ENCODE assay signal across 21 cellular contexts in the genomic region with DNA sequence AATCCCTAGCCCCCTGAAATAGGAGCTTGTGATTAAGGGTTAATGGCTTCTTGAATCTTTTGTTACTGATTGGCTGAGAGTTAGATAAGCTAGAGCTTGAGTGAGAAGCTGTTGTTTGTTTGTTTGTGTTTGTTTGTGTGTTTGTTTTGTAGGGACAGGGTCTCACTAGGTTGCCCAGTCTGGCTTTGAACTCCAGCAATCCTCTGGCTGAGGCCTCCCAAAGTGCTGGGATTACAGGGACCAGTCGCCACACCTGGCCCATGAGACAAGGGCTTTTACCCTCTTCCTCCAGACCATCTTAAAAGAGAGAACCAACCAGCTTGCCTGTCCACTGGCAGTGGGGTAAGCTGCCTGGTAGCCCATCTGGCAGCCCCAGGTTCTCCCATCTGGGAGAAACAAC. TPM values are rescaled to one million over a fixed set of nuclear protein-coding genes. Genes with fewer than 3 reads are reported as not detected.
DNase-seq lines count a peak whose midpoint lies in the region; ATAC-seq and TF ChIP-seq lines count a peak whose summit lies in the region.
"Had no signal": no experiment of that assay in that cellular context is flagged by ENCODE, and none has a peak within 500 bp of the region (broad histone marks: within the 10 kb centered on the region; RNA-seq: fewer than 3 reads in every experiment).

No MANE protein-coding gene starts in this region.

- no peaks in the 10 kb centered on the region for H3F3A ChIP-seq in smooth muscle cell (ENCODE audit: low read depth)

- H3K27me3 ChIP-seq in mammary epithelial cell (ENCODE audit: insufficient read depth, low read length) (no peaks in the 10 kb centered on the region), right lobe of liver (no peaks in the 10 kb centered on the region), smooth muscle cell (ENCODE audit: low read depth) (no peaks in the 10 kb centered on the region)

- no peak for TF ChIP-seq CTCF in mammary epithelial cell (conservative IDR thresholded peaks at IDR 0.05 in 1 of 2, IDR thresholded peaks at IDR 0.05 in 1 of 2; ENCODE audit: extremely low read depth in 1 of 2, insufficient read depth in 1 of 2, low read depth in 1 of 2, low read length in 2 of 2)
- TF ChIP-seq CTCF in MCF 10A (IDR thresholded peaks at IDR 0.05; ENCODE audit: unreplicated experiment): no peak
- TF ChIP-seq CTCF in RWPE1 (conservative IDR thresholded peaks at IDR 0.05; ENCODE audit: low read depth): no peak
- no peak for TF ChIP-seq CTCF in right lobe of liver (IDR thresholded peaks at IDR 0.05)
- no peak for TF ChIP-seq CTCF in smooth muscle cell (IDR thresholded peaks at IDR 0.05; ENCODE audit: borderline replicate concordance, insufficient read depth, poor library complexity, severe bottlenecking)

- H3K4me3 Mint-ChIP-seq in MCF 10A (ENCODE audit: unreplicated experiment): no peak overlapping the region
- H3K4me3 Mint-ChIP-seq: CD8-positive, alpha-beta memory T cell had no signal

- DNase-seq in mammary epithelial cell (no peak), MCF 10A (ENCODE audit: unreplicated experiment) (no peak), RWPE1 (ENCODE audit: low spot score) (no peak), right lobe of liver (peak in 1 of 3 donors; percentile 37), smooth muscle cell (lab: John Stamatoyannopoulos, UW; ENCODE audit: unreplicated experiment) (no peak), NCI-H128 (lab: John Stamatoyannopoulos, UW; ENCODE audit: unreplicated experiment) (no peak), NCI-H774 (lab: John Stamatoyannopoulos, UW) (no peak)
- DNase-seq in activated effector memory CD4-positive, alpha-beta T cell treated with anti-CD3 and anti-CD28 coated beads, Interleukin-2, amount 50 U/mL, for 16 hours: no peak
- DNase-seq: CD8-positive, alpha-beta memory T cell; DMS79; H7; NCI-H1417; NCI-H1694 treated with DMSO at 0.1 percent for 48 hours; NCI-H2081 treated with DMSO at 0.1 percent for 48 hours; NCI-H2171 treated with DMSO at 0.1 percent for 48 hours; NCI-H524 treated with DMSO at 0.1 percent for 48 hours; OCI-M1; Right ventricle myocardium superior had no signal

- WGBS in mammary epithelial cell (ENCODE audit: low coverage, missing lambda C conversion rate): 100% methylated on average over 1 of the region's 1 CpG
- WGBS in right lobe of liver (ENCODE audit: insufficient coverage, low coverage, low lambda C conversion rate, missing lambda C conversion rate): no CpG with 5 or more reads among the region's 1 CpG
- 60% methylated on average over 1 of the region's 1 CpG for WGBS in smooth muscle cell (ENCODE audit: low lambda C conversion rate)

- H3K79me2 ChIP-seq in mammary epithelial cell (ENCODE audit: insufficient read depth, low read length) (no peaks in the 10 kb centered on the region), smooth muscle cell (ENCODE audit: low read depth) (no peaks in the 10 kb centered on the region)

- H3K9me3 Mint-ChIP-seq in MCF 10A (ENCODE audit: unreplicated experiment): no peaks in the 10 kb centered on the region
- H3K9me3 Mint-ChIP-seq: CD8-positive, alpha-beta memory T cell; IgD-negative memory B cell had no signal

- CTCF ChIA-PET in mammary epithelial cell (lab: Charles Lee; ENCODE audit: low non-redundant PET) (interaction anchor here (0.7 kb wide), 1 partner anchor 75 kb away, joined by 3 read pairs; no protein-coding TSS in a partner anchor), MCF 10A (lab: Yijun Ruan, JAX) (interaction anchor here (0.6 to 1.2 kb wide), 2 partner anchors 10 to 26 kb away, joined by 3 read pairs; no protein-coding TSS in a partner anchor), RWPE1 (lab: Yijun Ruan, JAX) (interaction anchor here (0.6 kb wide), 1 partner anchor 863 kb away, joined by 3 read pairs; no protein-coding TSS in a partner anchor)

- no peak overlapping the region for H3K4me3 ChIP-seq in mammary epithelial cell (replicated peaks in 1 of 3; ENCODE audit: insufficient read depth in 1 of 3, low read depth in 2 of 3, low read length in 3 of 3)
- no peak overlapping the region for H3K4me3 ChIP-seq in right lobe of liver
- no peak overlapping the region for H3K4me3 ChIP-seq in smooth muscle cell

- no peak for TF ChIP-seq POLR2A in right lobe of liver (IDR thresholded peaks at IDR 0.05)

- H3K4me2 ChIP-seq in mammary epithelial cell (ENCODE audit: insufficient read depth, low read depth, low read length) (no peak overlapping the region), smooth muscle cell (no peak overlapping the region)

- H3K27me3 Mint-ChIP-seq in MCF 10A (ENCODE audit: insufficient read depth, unreplicated experiment): no peaks in the 10 kb centered on the region

- POLR2A ChIA-PET in MCF 10A (lab: Yijun Ruan, JAX): interaction anchor here (1.1 to 1.6 kb wide), 4 partner anchors 18 to 65 kb away, joined by 3 to 4 read pairs (median 4); no protein-coding TSS in a partner anchor
- POLR2A ChIA-PET in RWPE1 (lab: Yijun Ruan, JAX; ENCODE audit: low non-redundant PET): no interaction called here

- H3K36me3 ChIP-seq in mammary epithelial cell (ENCODE audit: insufficient read depth, low read length): no peaks in the 10 kb centered on the region
- H3K36me3 ChIP-seq in right lobe of liver: no peaks in the 10 kb centered on the region
- H3K36me3 ChIP-seq in smooth muscle cell (ENCODE audit: low read depth): no peaks in the 10 kb centered on the region

- intact Hi-C loops in mammary epithelial cell (cut with micrococcal nuclease) (no loop called here), MCF 10A (cut with micrococcal nuclease) (no loop called here), right lobe of liver (cut with DNase I) (no loop called here)

- H3K9ac ChIP-seq in mammary epithelial cell (ENCODE audit: insufficient read depth, low read length) (no peak overlapping the region), smooth muscle cell (ENCODE audit: low read depth) (no peak overlapping the region)

- H2AFZ ChIP-seq in mammary epithelial cell (ENCODE audit: low read depth, low read length) (peak overlapping the region; percentile 40), smooth muscle cell (ENCODE audit: low read depth) (peak overlapping the region; percentile 55)

- H3K4me1 Mint-ChIP-seq in MCF 10A (ENCODE audit: insufficient read depth, unreplicated experiment): no peaks in the 10 kb centered on the region
- H3K4me1 Mint-ChIP-seq: CD8-positive, alpha-beta memory T cell had no signal

- no peaks in the 10 kb centered on the region for H3K9me3 ChIP-seq in mammary epithelial cell (replicated peaks; ENCODE audit: insufficient read depth, low read length)
- no peaks in the 10 kb centered on the region for H3K9me3 ChIP-seq in right lobe of liver
- no peaks in the 10 kb centered on the region for H3K9me3 ChIP-seq in smooth muscle cell (replicated peaks; ENCODE audit: low read depth)

- H3K27ac Mint-ChIP-seq in MCF 10A (ENCODE audit: low read depth, unreplicated experiment): no peak overlapping the region
- H3K27ac Mint-ChIP-seq: CD8-positive, alpha-beta memory T cell; IgD-negative memory B cell had no signal

- in situ Hi-C loops in mammary epithelial cell (cut with MboI; ENCODE audit: low sequenced_read_pairs in 2 of 2): no loop called here

- dilution Hi-C loops in mammary epithelial cell (cut with HindIII; ENCODE audit: low sequenced_read_pairs): no loop called here

- BruUV-seq in mammary epithelial cell (replicated peaks; lab: Mats Ljungman, UMichigan) (no TSS peak), MCF 10A (replicated peaks; lab: Mats Ljungman, UMichigan) (no TSS peak)

- H4K20me1 ChIP-seq in mammary epithelial cell (ENCODE audit: insufficient read depth, low read length) (no peaks in the 10 kb centered on the region), smooth muscle cell (ENCODE audit: low read depth) (no peaks in the 10 kb centered on the region)

- H3K36me3 Mint-ChIP-seq in MCF 10A (ENCODE audit: insufficient read depth, unreplicated experiment): no peaks in the 10 kb centered on the region
- H3K36me3 Mint-ChIP-seq: CD8-positive, alpha-beta memory T cell; IgD-negative memory B cell had no signal

- H3K4me1 ChIP-seq in mammary epithelial cell (ENCODE audit: insufficient read depth, low read length) (peaks cover 12% of the 10 kb centered on the region), right lobe of liver (peaks cover 0 to 44% (median 9%) of the 10 kb centered on the region in 4 donors), smooth muscle cell (ENCODE audit: low read depth) (no peaks in the 10 kb centered on the region)

- no peak for ATAC-seq in right lobe of liver

- no peak overlapping the region for H3K27ac ChIP-seq in mammary epithelial cell (ENCODE audit: insufficient read depth, low read depth, low read length)
- peak overlapping the region; percentile 21 for H3K27ac ChIP-seq in RWPE1
- peak overlapping the region in 2 of 3 donors; percentile 56 for H3K27ac ChIP-seq in right lobe of liver
- no peak overlapping the region for H3K27ac ChIP-seq in smooth muscle cell (ENCODE audit: low read depth)
- H3K27ac ChIP-seq: C4-2B had no signal

RNA-seq across cellular contexts. Expression of gene SH2D6, which starts 58.1 kb away (rescaled TPM):
- total RNA-seq in mammary epithelial cell (under 1 TPM in 1 of 2 donors, not detected in 1; 0.78 TPM), MCF 10A (2022) (0.84 and 2.2 TPM in 2 replicates), right lobe of liver (1 to 10 TPM in 3 of 6 experiments, under 1 TPM in 1, not detected in 2; 0.40 to 3.7 (median 2.3) TPM), smooth muscle cell (not detected in 2 replicates)
- polyA plus RNA-seq in mammary epithelial cell (0.06 TPM), smooth muscle cell (not detected in 2 replicates)
- polyA minus RNA-seq in mammary epithelial cell: not detected
- total RNA-seq: H7, M059J had no signal
- polyA plus RNA-seq: CD8-positive, alpha-beta memory T cell; IgD-negative memory B cell had no signal

Comparison
In these comparisons a context has a peak if more than half of its experiments do, and no peak if none do; other contexts are left out.
1. H3K27ac ChIP-seq: peak in RWPE1 (single experiment) and right lobe of liver (2 of 3); none in mammary epithelial cell (single experiment) and smooth muscle cell (single experiment).